ENCODE assay signal across 11 cellular contexts in the genomic region with DNA sequence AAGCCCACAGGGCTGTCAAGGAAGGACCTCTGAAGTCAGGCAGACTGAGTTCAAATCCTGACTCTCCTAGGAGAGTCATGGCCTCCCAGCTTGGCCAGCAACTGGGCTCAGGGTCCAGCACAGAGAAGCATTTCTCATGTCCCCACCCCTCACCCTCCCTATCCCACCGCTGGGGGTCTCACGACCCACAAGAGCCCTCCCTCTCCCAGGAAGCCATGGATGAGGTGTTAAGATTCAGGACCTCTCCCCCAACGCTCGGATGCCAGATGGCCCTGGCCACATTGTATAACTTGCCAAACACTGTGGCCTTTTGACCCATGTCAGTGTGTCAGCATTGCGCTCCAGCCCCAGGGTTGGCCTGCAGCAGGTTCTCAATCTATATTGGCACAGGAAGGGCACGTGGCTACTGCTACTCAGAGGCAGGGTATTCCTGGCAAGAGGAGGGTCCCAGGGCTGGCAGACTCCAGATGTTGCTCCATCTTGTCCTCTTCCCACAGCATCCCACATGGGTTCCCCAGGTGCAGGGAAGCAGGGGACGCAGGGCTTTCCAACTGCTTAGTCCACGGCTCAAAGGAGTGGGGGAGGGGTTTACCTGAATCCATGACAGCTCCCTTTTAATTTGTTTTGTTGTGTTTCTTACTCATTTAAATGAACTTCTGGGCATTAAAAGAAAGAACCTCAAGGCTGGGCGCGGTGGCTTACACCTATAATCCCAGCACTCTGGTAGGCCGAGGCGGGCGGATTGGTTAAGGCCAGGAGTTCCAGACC. TPM values are rescaled to one million over a fixed set of nuclear protein-coding genes. Genes with fewer than 3 reads are reported as not detected.
DNase-seq lines count a peak whose midpoint lies in the region; ATAC-seq, FAIRE-seq and TF ChIP-seq lines count a peak whose summit lies in the region.
"Had no signal": no experiment of that assay in that cellular context is flagged by ENCODE, and none has a peak within 500 bp of the region (broad histone marks: within the 10 kb centered on the region; RNA-seq: fewer than 3 reads in every experiment).

No MANE protein-coding gene starts in this region.

- ATAC-seq in activated CD8-positive, alpha-beta memory T cell treated with anti-CD3 and anti-CD28 coated beads, Interleukin-2, amount 10 ng/mL, durations not matched to agents 7 days and 5 days = no peak
- ATAC-seq in stimulated activated memory B cell treated with anti-CD40 and anti-IgM and Interleukin-4, amounts not matched to agents 10 μg/mL and 1 μg/mL and 100 μg/mL, for 72 hours = no peak
- ATAC-seq: body of pancreas had no signal

- CTCF ChIA-PET in activated CD8-positive, alpha-beta memory T cell treated with anti-CD3 and anti-CD28 coated beads, Interleukin-2, amount 10 ng/mL, durations not matched to agents 7 days and 5 days (lab: Charles Lee) = interaction anchor here (0.7 to 5.3 kb wide), 2 partner anchors 11 to 14 kb away, joined by 3 to 22 read pairs; no protein-coding TSS in a partner anchor

- peaks cover 52% of the 10 kb centered on the region for H3K36me3 Mint-ChIP-seq in activated CD8-positive, alpha-beta memory T cell treated with anti-CD3 and anti-CD28 coated beads, Interleukin-2, amount 10 ng/mL, durations not matched to agents 7 days and 5 days
- peaks cover 39% of the 10 kb centered on the region for H3K36me3 Mint-ChIP-seq in stimulated activated memory B cell treated with anti-CD40 and anti-IgM and Interleukin-4, amounts not matched to agents 10 μg/mL and 1 μg/mL and 100 μg/mL, for 72 hours

- H3K27me3 Mint-ChIP-seq in activated CD8-positive, alpha-beta memory T cell treated with anti-CD3 and anti-CD28 coated beads, Interleukin-2, amount 10 ng/mL, durations not matched to agents 7 days and 5 days = no peaks in the 10 kb centered on the region
- no peaks in the 10 kb centered on the region for H3K27me3 Mint-ChIP-seq in stimulated activated memory B cell treated with anti-CD40 and anti-IgM and Interleukin-4, amounts not matched to agents 10 μg/mL and 1 μg/mL and 100 μg/mL, for 72 hours

- no peak overlapping the region for H3K4me3 Mint-ChIP-seq in activated CD8-positive, alpha-beta memory T cell treated with anti-CD3 and anti-CD28 coated beads, Interleukin-2, amount 10 ng/mL, durations not matched to agents 7 days and 5 days
- H3K4me3 Mint-ChIP-seq in stimulated activated memory B cell treated with anti-CD40 and anti-IgM and Interleukin-4, amounts not matched to agents 10 μg/mL and 1 μg/mL and 100 μg/mL, for 72 hours = no peak overlapping the region
- H3K4me3 Mint-ChIP-seq: nephron had no signal

- no peaks in the 10 kb centered on the region for H3K9me3 Mint-ChIP-seq in activated CD8-positive, alpha-beta memory T cell treated with anti-CD3 and anti-CD28 coated beads, Interleukin-2, amount 10 ng/mL, durations not matched to agents 7 days and 5 days (ENCODE audit: low read depth)
- H3K9me3 Mint-ChIP-seq in stimulated activated memory B cell treated with anti-CD40 and anti-IgM and Interleukin-4, amounts not matched to agents 10 μg/mL and 1 μg/mL and 100 μg/mL, for 72 hours = no peaks in the 10 kb centered on the region
- H3K9me3 Mint-ChIP-seq: nephron had no signal

- H3K27ac Mint-ChIP-seq in activated CD8-positive, alpha-beta memory T cell treated with anti-CD3 and anti-CD28 coated beads, Interleukin-2, amount 10 ng/mL, durations not matched to agents 7 days and 5 days = peak overlapping the region; percentile 88
- H3K27ac Mint-ChIP-seq in stimulated activated memory B cell treated with anti-CD40 and anti-IgM and Interleukin-4, amounts not matched to agents 10 μg/mL and 1 μg/mL and 100 μg/mL, for 72 hours = peak overlapping the region; percentile 99

- peak; percentile 50 for FAIRE-seq in RCC 7860 (lab: Jason Lieb, UNC)

- no peak for DNase-seq in activated CD8-positive, alpha-beta memory T cell treated with anti-CD3 and anti-CD28 coated beads, Interleukin-2, amount 10 ng/mL, durations not matched to agents 7 days and 5 days
- no peak for DNase-seq in activated CD8-positive, alpha-beta memory T cell treated with anti-CD3 and anti-CD28 coated beads, Interleukin-2, amount 50 U/mL, for 4 hours
- DNase-seq in RCC 7860 (ENCODE audit: low spot score) (peak; percentile 57), erythroblast (lab: John Stamatoyannopoulos, UW) (no peak), activated gamma-delta T cell treated with Interleukin-2 at 50 U/mL for 16 hours (no peak), NK-92 (lab: John Stamatoyannopoulos, UW; ENCODE audit: unreplicated experiment) (no peak)
- no peak for DNase-seq in stimulated activated naive CD4-positive, alpha-beta T cell (lab: John Stamatoyannopoulos, UW)
- DNase-seq: body of pancreas, NCI-H774 had no signal

- peaks cover 96% of the 10 kb centered on the region for H3K4me1 Mint-ChIP-seq in activated CD8-positive, alpha-beta memory T cell treated with anti-CD3 and anti-CD28 coated beads, Interleukin-2, amount 10 ng/mL, durations not matched to agents 7 days and 5 days
- H3K4me1 Mint-ChIP-seq in stimulated activated memory B cell treated with anti-CD40 and anti-IgM and Interleukin-4, amounts not matched to agents 10 μg/mL and 1 μg/mL and 100 μg/mL, for 72 hours = peaks cover 98% of the 10 kb centered on the region

- TF ChIP-seq POLR2A in erythroblast (IDR thresholded peaks at IDR 0.05; ENCODE audit: low read length) = peak; percentile 36

RNA-seq across cellular contexts. Expression of gene SLC2A1, which starts 10.5 kb away (rescaled TPM):
- 100 to 1,000 TPM; 113 to 140 TPM for total RNA-seq in activated CD8-positive, alpha-beta memory T cell treated with anti-CD3 and anti-CD28 coated beads, Interleukin-2, amount 10 ng/mL, durations not matched to agents 7 days and 5 days
